1 cellular context compared by ENCODE assay signal in genomic region chr22:17130199-17130598, GRCh38.
TF ChIP-seq lines count a peak whose summit lies in the region.

No MANE protein-coding gene starts in this region.

TF ChIP-seq in GM23338, 12 proteins besides CTCF, POLR2A, EP300 and RAD21 (continued from another document):
- TF ChIP-seq REST (IDR thresholded peaks at IDR 0.05; ENCODE audit: unreplicated experiment), result no peak
- TF ChIP-seq ZNF331 (CRISPR knock-in tag; IDR thresholded peaks at IDR 0.05; ENCODE audit: low read depth), result no peak
- no peak for TF ChIP-seq EZH2phosphoT487 (IDR thresholded peaks at IDR 0.05; ENCODE audit: unreplicated experiment)
- TF ChIP-seq NANOG (IDR thresholded peaks at IDR 0.05; ENCODE audit: borderline replicate concordance), result no peak
- no peak for TF ChIP-seq CREB1 (CRISPR knock-in tag; IDR thresholded peaks at IDR 0.05; ENCODE audit: low read depth)
- TF ChIP-seq, protein P1, sequence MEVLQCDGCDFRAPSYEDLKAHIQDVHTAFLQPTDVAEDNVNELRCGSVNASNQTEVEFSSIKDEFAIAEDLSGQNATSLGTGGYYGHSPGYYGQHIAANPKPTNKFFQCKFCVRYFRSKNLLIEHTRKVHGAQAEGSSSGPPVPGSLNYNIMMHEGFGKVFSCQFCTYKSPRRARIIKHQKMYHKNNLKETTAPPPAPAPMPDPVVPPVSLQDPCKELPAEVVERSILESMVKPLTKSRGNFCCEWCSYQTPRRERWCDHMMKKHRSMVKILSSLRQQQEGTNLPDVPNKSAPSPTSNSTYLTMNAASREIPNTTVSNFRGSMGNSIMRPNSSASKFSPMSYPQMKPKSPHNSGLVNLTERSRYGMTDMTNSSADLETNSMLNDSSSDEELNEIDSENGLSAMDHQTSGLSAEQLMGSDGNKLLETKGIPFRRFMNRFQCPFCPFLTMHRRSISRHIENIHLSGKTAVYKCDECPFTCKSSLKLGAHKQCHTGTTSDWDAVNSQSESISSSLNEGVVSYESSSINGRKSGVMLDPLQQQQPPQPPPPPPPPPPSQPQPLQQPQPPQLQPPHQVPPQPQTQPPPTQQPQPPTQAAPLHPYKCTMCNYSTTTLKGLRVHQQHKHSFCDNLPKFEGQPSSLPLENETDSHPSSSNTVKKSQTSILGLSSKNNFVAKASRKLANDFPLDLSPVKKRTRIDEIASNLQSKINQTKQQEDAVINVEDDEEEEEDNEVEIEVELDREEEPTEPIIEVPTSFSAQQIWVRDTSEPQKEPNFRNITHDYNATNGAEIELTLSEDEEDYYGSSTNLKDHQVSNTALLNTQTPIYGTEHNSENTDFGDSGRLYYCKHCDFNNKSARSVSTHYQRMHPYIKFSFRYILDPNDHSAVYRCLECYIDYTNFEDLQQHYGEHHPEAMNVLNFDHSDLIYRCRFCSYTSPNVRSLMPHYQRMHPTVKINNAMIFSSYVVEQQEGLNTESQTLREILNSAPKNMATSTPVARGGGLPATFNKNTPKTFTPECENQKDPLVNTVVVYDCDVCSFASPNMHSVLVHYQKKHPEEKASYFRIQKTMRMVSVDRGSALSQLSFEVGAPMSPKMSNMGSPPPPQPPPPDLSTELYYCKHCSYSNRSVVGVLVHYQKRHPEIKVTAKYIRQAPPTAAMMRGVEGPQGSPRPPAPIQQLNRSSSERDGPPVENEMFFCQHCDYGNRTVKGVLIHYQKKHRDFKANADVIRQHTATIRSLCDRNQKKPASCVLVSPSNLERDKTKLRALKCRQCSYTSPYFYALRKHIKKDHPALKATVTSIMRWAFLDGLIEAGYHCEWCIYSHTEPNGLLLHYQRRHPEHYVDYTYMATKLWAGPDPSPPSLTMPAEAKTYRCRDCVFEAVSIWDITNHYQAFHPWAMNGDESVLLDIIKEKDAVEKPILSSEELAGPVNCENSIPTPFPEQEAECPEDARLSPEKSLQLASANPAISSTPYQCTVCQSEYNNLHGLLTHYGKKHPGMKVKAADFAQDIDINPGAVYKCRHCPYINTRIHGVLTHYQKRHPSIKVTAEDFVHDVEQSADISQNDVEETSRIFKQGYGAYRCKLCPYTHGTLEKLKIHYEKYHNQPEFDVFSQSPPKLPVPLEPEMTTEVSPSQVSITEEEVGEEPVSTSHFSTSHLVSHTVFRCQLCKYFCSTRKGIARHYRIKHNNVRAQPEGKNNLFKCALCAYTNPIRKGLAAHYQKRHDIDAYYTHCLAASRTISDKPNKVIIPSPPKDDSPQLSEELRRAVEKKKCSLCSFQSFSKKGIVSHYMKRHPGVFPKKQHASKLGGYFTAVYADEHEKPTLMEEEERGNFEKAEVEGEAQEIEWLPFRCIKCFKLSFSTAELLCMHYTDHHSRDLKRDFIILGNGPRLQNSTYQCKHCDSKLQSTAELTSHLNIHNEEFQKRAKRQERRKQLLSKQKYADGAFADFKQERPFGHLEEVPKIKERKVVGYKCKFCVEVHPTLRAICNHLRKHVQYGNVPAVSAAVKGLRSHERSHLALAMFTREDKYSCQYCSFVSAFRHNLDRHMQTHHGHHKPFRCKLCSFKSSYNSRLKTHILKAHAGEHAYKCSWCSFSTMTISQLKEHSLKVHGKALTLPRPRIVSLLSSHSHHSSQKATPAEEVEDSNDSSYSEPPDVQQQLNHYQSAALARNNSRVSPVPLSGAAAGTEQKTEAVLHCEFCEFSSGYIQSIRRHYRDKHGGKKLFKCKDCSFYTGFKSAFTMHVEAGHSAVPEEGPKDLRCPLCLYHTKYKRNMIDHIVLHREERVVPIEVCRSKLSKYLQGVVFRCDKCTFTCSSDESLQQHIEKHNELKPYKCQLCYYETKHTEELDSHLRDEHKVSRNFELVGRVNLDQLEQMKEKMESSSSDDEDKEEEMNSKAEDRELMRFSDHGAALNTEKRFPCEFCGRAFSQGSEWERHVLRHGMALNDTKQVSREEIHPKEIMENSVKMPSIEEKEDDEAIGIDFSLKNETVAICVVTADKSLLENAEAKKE (CRISPR knock-in tag; IDR thresholded peaks at IDR 0.05), result no peak
- no peak for TF ChIP-seq ZNF114 (CRISPR knock-in tag; IDR thresholded peaks at IDR 0.05)
- TF ChIP-seq EZH2 (IDR thresholded peaks at IDR 0.05; ENCODE audit: low read depth, unreplicated experiment), result no peak
- no peak for TF ChIP-seq JUNB (IDR thresholded peaks at IDR 0.05; ENCODE audit: unreplicated experiment)
- no peak for TF ChIP-seq ETS1 (IDR thresholded peaks at IDR 0.05)
